Comparison of ENCODE assay signal across 8 cellular contexts in genomic region chr14:73058224-73058922, GRCh38.
DNase-seq lines count a peak whose midpoint lies in the region; ATAC-seq lines count a peak whose summit lies in the region.

Gene RBM25, plus strand, starts transcription at chr14:73058534. Its CDS starts 13,108 bp downstream, at chr14:73071642.

- DNase-seq in CD1c-positive myeloid dendritic cell (ENCODE audit: extremely low spot score) = peak; percentile 99
- DNase-seq in NCI-H748 (lab: John Stamatoyannopoulos, UW; ENCODE audit: unreplicated experiment) = peak; percentile 99
- peak; percentile 91 for DNase-seq in activated CD4-positive, alpha-beta T cell treated with anti-CD3 and anti-CD28 coated beads, Interleukin-2, amount 50 U/mL, for 1 hour
- peak; percentile 99 for DNase-seq in dedifferentiated amniotic fluid mesenchymal stem cell (ENCODE audit: extremely low spot score)
- peak; percentile 99 for DNase-seq in left kidney (ENCODE audit: low read depth, low spot score)
- peak; percentile 94 to 95 for DNase-seq in stimulated activated CD4-positive, alpha-beta T cell treated with anti-CD3 and anti-CD28 coated beads, Interleukin-2, amount 100 ng/mL, for 24 hours

- ATAC-seq in GM19397 (IDR thresholded peaks at IDR 0.05; ENCODE audit: unreplicated experiment) (peak; percentile 96), HG03565 (IDR thresholded peaks at IDR 0.05; ENCODE audit: unreplicated experiment) (peak; percentile 90)

Comparison
In these comparisons a context has a peak if more than half of its experiments do, and no peak if none do; other contexts are left out.
1. Peak in every context shown above with its lines: DNase-seq and ATAC-seq.